ENCODE assay signal across 17 cellular contexts in the genomic region with DNA sequence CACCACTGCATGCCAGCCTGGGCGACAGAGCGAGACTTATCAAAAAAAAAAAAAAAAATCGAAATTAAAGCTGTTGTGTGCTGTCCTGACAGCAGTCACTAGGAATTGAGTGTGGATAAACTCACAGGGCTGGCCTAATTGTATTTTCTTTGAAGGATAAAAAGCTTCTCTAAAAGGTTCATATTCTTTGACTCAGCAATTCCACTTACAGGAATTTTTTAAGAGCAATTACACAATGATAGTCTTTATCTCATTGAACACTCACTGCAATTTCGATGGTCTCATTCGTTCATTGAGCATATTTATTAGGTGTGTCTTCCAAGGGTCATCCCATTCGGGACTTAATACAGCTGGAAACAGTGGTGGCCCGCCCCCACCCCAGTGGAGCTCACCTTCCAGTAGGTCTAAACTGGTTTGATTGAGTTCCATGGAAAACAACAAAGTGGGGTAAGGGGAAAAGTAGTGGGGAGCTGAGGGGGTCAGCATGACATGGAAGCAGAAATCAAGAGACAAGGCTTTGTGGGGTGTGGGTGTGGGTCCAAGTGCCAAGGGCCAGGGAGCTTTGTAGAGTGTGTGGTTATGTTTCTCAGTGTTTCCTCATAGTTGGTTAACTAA. TPM values are rescaled to one million over a fixed set of nuclear protein-coding genes. Genes with fewer than 3 reads are reported as not detected.
A peak's percentile ranks its signal among the peaks of the same experiment; 100 is the strongest.
DNase-seq lines count a peak whose midpoint lies in the region; ATAC-seq, FAIRE-seq and TF ChIP-seq lines count a peak whose summit lies in the region.
"Had no signal": no experiment of that assay in that cellular context is flagged by ENCODE, and none has a peak within 500 bp of the region (broad histone marks: within the 10 kb centered on the region; RNA-seq: fewer than 3 reads in every experiment).

No MANE protein-coding gene starts in this region.

- no peaks in the 10 kb centered on the region for H3K27me3 ChIP-seq in HepG2 (ENCODE audit: control insufficient read depth in 1 of 2, insufficient read depth in 2 of 2, low read length in 2 of 2)
- H3K27me3 ChIP-seq in stomach = no peaks in the 10 kb centered on the region
- no peaks in the 10 kb centered on the region for H3K27me3 ChIP-seq in SK-N-SH (ENCODE audit: insufficient read depth)
- H3K27me3 ChIP-seq: breast epithelium, right atrium auricular region had no signal

- H3K4me2 ChIP-seq in HepG2 (ENCODE audit: low read depth, low read length) = no peak overlapping the region
- no peak overlapping the region for H3K4me2 ChIP-seq in SK-N-SH

- POLR2A ChIA-PET in T-cell (lab: Charles Lee) (interaction anchor here (0.6 to 0.7 kb wide), 3 partner anchors 61 to 128 kb away, joined by 4 to 5 read pairs (median 5); partner anchors contain the start of gene ST6GALNAC4 (in 1 of the 2)), HepG2 (lab: Yijun Ruan, JAX) (interaction anchor here (0.8 to 2.0 kb wide), 10 partner anchors 8 to 105 kb away, joined by 3 to 6 read pairs (median 4); partner anchors contain the start of genes FPGS and PTRH1), SK-N-SH (lab: Yijun Ruan, JAX) (interaction anchor here (0.6 to 2.4 kb wide), 7 partner anchors 9 to 275 kb away, joined by 3 to 10 read pairs (median 4); partner anchors contain the start of gene NAIF1)

- TF ChIP-seq CTCF in HepG2 (CRISPR knock-in tag; IDR thresholded peaks at IDR 0.05) (no peak), stomach (IDR thresholded peaks at IDR 0.05) (no peak), SK-N-SH (IDR thresholded peaks at IDR 0.05) (no peak)

- H4K20me1 ChIP-seq in HepG2 (ENCODE audit: insufficient read depth, low read length) (peaks cover 10% of the 10 kb centered on the region), SK-N-SH (ENCODE audit: insufficient read depth) (peaks cover 62% of the 10 kb centered on the region)

- H3K27ac ChIP-seq in HepG2 (ENCODE audit: extremely low read length, insufficient read depth, low read length) (no peak overlapping the region), stomach (peak overlapping the region in 4 of 5 donors; percentile 61 to 82 (median 74)), SK-N-SH (ENCODE audit: low read depth in 2 of 2, low read length in 1 of 2) (no peak overlapping the region)

- H3K9ac ChIP-seq in HepG2 (ENCODE audit: insufficient read depth, low read depth, low read length) (no peak overlapping the region), SK-N-SH (no peak overlapping the region)

- H3K9me3 Mint-ChIP-seq in activated naive CD8-positive, alpha-beta T cell (ENCODE audit: low read depth) = no peaks in the 10 kb centered on the region
- H3K9me3 Mint-ChIP-seq in activated naive CD8-positive, alpha-beta T cell treated with anti-CD3 and anti-CD28 coated beads, Interleukin-2, amount 50 U/mL, for 24 hours = no peaks in the 10 kb centered on the region
- no peaks in the 10 kb centered on the region for H3K9me3 Mint-ChIP-seq in T-cell

- H3F3A ChIP-seq in SK-N-SH (replicated peaks; ENCODE audit: insufficient read depth) = peaks cover 43% of the 10 kb centered on the region

- TSS peak; percentile 23 for BruUV-seq in HepG2 (replicated peaks; lab: Mats Ljungman, UMichigan)

- intact Hi-C loops in HepG2 (cut with micrococcal nuclease; ENCODE audit: unreplicated experiment) = no loop called here
- intact Hi-C loops in stomach (cut with DNase I; ENCODE audit: low total_unique reads) = no loop called here

- H3K9me3 ChIP-seq in HepG2 (ENCODE audit: low read length) (no peaks in the 10 kb centered on the region), stomach (no peaks in the 10 kb centered on the region), SK-N-SH (no peaks in the 10 kb centered on the region)
- H3K9me3 ChIP-seq: breast epithelium, right atrium auricular region had no signal

- CTCF ChIA-PET in T-cell (lab: Charles Lee) (interaction anchor here (0.6 to 1.1 kb wide), 4 partner anchors 26 to 128 kb away, joined by 3 to 5 read pairs (median 4); partner anchors contain the start of gene TOR2A (in 1 of the 2)), HepG2 (lab: Yijun Ruan, JAX; ENCODE audit: low intra/inter-chr PET ratio, low total read pairs) (interaction anchor here (0.6 kb wide), 1 partner anchor 482 kb away, joined by 3 read pairs; no protein-coding TSS in a partner anchor), SK-N-SH (lab: Yijun Ruan, JAX) (interaction anchor here (0.9 to 2.4 kb wide), 8 partner anchors 10 to 202 kb away, joined by 3 to 26 read pairs (median 5); partner anchors contain the start of genes FPGS and TOR2A)

- TF ChIP-seq EP300 in HepG2 (IDR thresholded peaks at IDR 0.05; ENCODE audit: low read depth in 2 of 2, low read length in 2 of 2) (no peak), HepG2 (CRISPR knock-in tag; IDR thresholded peaks at IDR 0.05; ENCODE audit: borderline replicate concordance) (no peak), stomach (IDR thresholded peaks at IDR 0.05) (no peak), SK-N-SH (IDR thresholded peaks at IDR 0.05; ENCODE audit: borderline replicate concordance in 1 of 2, low read depth in 1 of 2, low read length in 1 of 2) (no peak)

- H3K27ac Mint-ChIP-seq in activated naive CD8-positive, alpha-beta T cell = peak overlapping the region; percentile 18
- H3K27ac Mint-ChIP-seq in activated naive CD8-positive, alpha-beta T cell treated with anti-CD3 and anti-CD28 coated beads, Interleukin-2, amount 50 U/mL, for 24 hours = no peak overlapping the region
- H3K27ac Mint-ChIP-seq in T-cell = peak overlapping the region; percentile 27 to 55

- no peaks in the 10 kb centered on the region for H3K27me3 Mint-ChIP-seq in activated naive CD8-positive, alpha-beta T cell
- no peaks in the 10 kb centered on the region for H3K27me3 Mint-ChIP-seq in activated naive CD8-positive, alpha-beta T cell treated with anti-CD3 and anti-CD28 coated beads, Interleukin-2, amount 50 U/mL, for 24 hours
- H3K27me3 Mint-ChIP-seq in T-cell = no peaks in the 10 kb centered on the region

- in situ Hi-C loops in HepG2 (cut with HindIII; ENCODE audit: extremely low pct_ligation_motif_present, low pct_unique_long_range_greater_than_20kb) = no loop called here

- no peaks in the 10 kb centered on the region for H3K9me2 ChIP-seq in SK-N-SH

- no peak overlapping the region for H3K4me3 Mint-ChIP-seq in activated naive CD8-positive, alpha-beta T cell
- H3K4me3 Mint-ChIP-seq in activated naive CD8-positive, alpha-beta T cell treated with anti-CD3 and anti-CD28 coated beads, Interleukin-2, amount 50 U/mL, for 24 hours = no peak overlapping the region
- H3K4me3 Mint-ChIP-seq in T-cell = no peak overlapping the region

- peaks cover 2% of the 10 kb centered on the region for H3K36me3 Mint-ChIP-seq in activated naive CD8-positive, alpha-beta T cell
- H3K36me3 Mint-ChIP-seq in activated naive CD8-positive, alpha-beta T cell treated with anti-CD3 and anti-CD28 coated beads, Interleukin-2, amount 50 U/mL, for 24 hours (ENCODE audit: low read depth) = peaks cover 42% of the 10 kb centered on the region
- peaks cover 21% of the 10 kb centered on the region for H3K36me3 Mint-ChIP-seq in T-cell

- ATAC-seq in activated naive CD8-positive, alpha-beta T cell treated with anti-CD3 and anti-CD28 coated beads, Interleukin-2, amount 50 U/mL, for 24 hours = no peak
- ATAC-seq in T-cell (replicated peaks in 1 of 4) (no peak), HepG2 (no peak), GM19397 (IDR thresholded peaks at IDR 0.05; ENCODE audit: unreplicated experiment) (no peak)

- peaks cover 6% of the 10 kb centered on the region for H3K79me2 ChIP-seq in HepG2 (ENCODE audit: insufficient read depth, low read length)
- H3K79me2 ChIP-seq in SK-N-SH (ENCODE audit: insufficient read depth) = peaks cover 42% of the 10 kb centered on the region

- peaks cover 44% of the 10 kb centered on the region for H3K4me1 Mint-ChIP-seq in activated naive CD8-positive, alpha-beta T cell (ENCODE audit: low read depth)
- peaks cover 53% of the 10 kb centered on the region for H3K4me1 Mint-ChIP-seq in activated naive CD8-positive, alpha-beta T cell treated with anti-CD3 and anti-CD28 coated beads, Interleukin-2, amount 50 U/mL, for 24 hours
- peaks cover 34 to 48% (median 42%) of the 10 kb centered on the region in 3 donors for H3K4me1 Mint-ChIP-seq in T-cell

- H3K4me3 ChIP-seq in HepG2 (replicated peaks in 1 of 3; ENCODE audit: insufficient read depth in 1 of 3, low read depth in 2 of 3, low read length in 3 of 3) (no peak overlapping the region), stomach (no peak overlapping the region), SK-N-SH (ENCODE audit: low read depth in 2 of 2, low read length in 1 of 2) (no peak overlapping the region)
- H3K4me3 ChIP-seq: breast epithelium, right atrium auricular region had no signal

- H3K36me3 ChIP-seq in HepG2 (replicated peaks in 1 of 2; ENCODE audit: control insufficient read depth in 1 of 2, insufficient read depth in 2 of 2, low read length in 2 of 2) (peaks cover 20 to 36% of the 10 kb centered on the region in 2 experiments), stomach (peaks cover 48 to 67% (median 52%) of the 10 kb centered on the region in 4 donors), SK-N-SH (replicated peaks in 1 of 2; ENCODE audit: control insufficient read depth in 1 of 2, insufficient read depth in 2 of 2, low read length in 1 of 2) (peaks cover 48 to 52% of the 10 kb centered on the region in 2 experiments)

- 85% methylated on average over 7 of the region's 7 CpGs for WGBS in HepG2 (ENCODE audit: low lambda C conversion rate)
- 73 to 85% (median 78%) methylated on average over 7 of the region's 7 CpGs for WGBS in stomach, 5 donors
- WGBS in SK-N-SH (ENCODE audit: low lambda C conversion rate) = 91% methylated on average over 7 of the region's 7 CpGs

- H2AFZ ChIP-seq in HepG2 (ENCODE audit: low read length) (no peak overlapping the region), SK-N-SH (ENCODE audit: low read depth) (no peak overlapping the region)

- no peak for DNase-seq in activated naive CD8-positive, alpha-beta T cell treated with anti-CD3 and anti-CD28 coated beads, Interleukin-2, amount 50 U/mL, for 24 hours
- no peak for DNase-seq in T-cell
- no peak for DNase-seq in HepG2 (ENCODE audit: low spot score)
- no peak for DNase-seq in stomach
- no peak for DNase-seq in retina
- no peak for DNase-seq in SK-N-SH
- DNase-seq: activated naive CD4-positive, alpha-beta T cell treated with Interleukin-2 at 50 U/mL for 16 hours; cortex of kidney; KG1; midbrain; NCI-H2081; Right ventricle myocardium superior; T-helper 2 cell had no signal

- peaks cover 43% of the 10 kb centered on the region for H3K4me1 ChIP-seq in HepG2 (ENCODE audit: insufficient read depth, low read length)
- peaks cover 34 to 89% (median 59%) of the 10 kb centered on the region in 4 donors for H3K4me1 ChIP-seq in stomach
- H3K4me1 ChIP-seq in SK-N-SH (ENCODE audit: control insufficient read depth in 1 of 2, insufficient read depth in 2 of 2, low read depth in 1 of 2, low read length in 1 of 2) = peaks cover under 1 to 10% of the 10 kb centered on the region in 2 experiments; a peak in 3 of 4 replicates

- no peak for TF ChIP-seq POLR2A in HepG2 (IDR thresholded peaks at IDR 0.05; ENCODE audit: insufficient read depth in 1 of 2, low read depth in 2 of 2, low read length in 2 of 2)
- TF ChIP-seq POLR2A in stomach (IDR thresholded peaks at IDR 0.05) = no peak

- no peak for FAIRE-seq in HepG2 (lab: Jason Lieb, UNC)

- TF ChIP-seq RAD21 in HepG2 (CRISPR knock-in tag; IDR thresholded peaks at IDR 0.05) = no peak
- no peak for TF ChIP-seq RAD21 in SK-N-SH (IDR thresholded peaks at IDR 0.05; ENCODE audit: low read length)

RNA-seq across cellular contexts. Expression of gene CDK9, which starts 6.7 kb away (rescaled TPM):
- total RNA-seq in T-cell = 100 to 1,000 TPM; 108 to 159 (median 147) TPM
- total RNA-seq in HepG2 (2016; rRNA removed; fragmentation: Illumina TruSeq; extraction: Trizol) = 16.8 TPM in 2 replicates
- 5.3 and 6.3 TPM in 2 replicates for total RNA-seq in HepG2 (2016; cell fraction: cytosol; rRNA removed; fragmentation: Illumina TruSeq; extraction: Trizol; ENCODE audit: low read depth)
- 14.3 and 15.5 TPM in 2 replicates for total RNA-seq in HepG2 (2016; cell fraction: insoluble cytoplasmic fraction; rRNA removed; fragmentation: Illumina TruSeq; extraction: Trizol)
- total RNA-seq in HepG2 (2016; cell fraction: membrane; rRNA removed; fragmentation: Illumina TruSeq; extraction: Trizol) = 13.1 and 13.7 TPM in 2 replicates
- total RNA-seq in HepG2 (2016; cell fraction: nucleus; rRNA removed; fragmentation: Illumina TruSeq; extraction: Trizol) = 13.7 and 14.2 TPM in 2 replicates
- polyA plus RNA-seq in HepG2 (2011; rRNA removed) = 21.5 and 26.1 TPM in 2 replicates
- 16.1 and 24.8 TPM in 2 replicates for polyA plus RNA-seq in HepG2 (2011; cell fraction: cytosol; rRNA removed)
- polyA plus RNA-seq in HepG2 (2011; cell fraction: nucleus; rRNA removed) = 85.3 and 97.2 TPM in 2 replicates
- polyA plus RNA-seq in HepG2 (2012) = 18.5 and 23.5 TPM in 2 replicates
- 7.2 and 7.8 TPM in 2 replicates for polyA plus RNA-seq in HepG2 (2016; cell fraction: cytosol; fragmentation: Illumina TruSeq; extraction: Trizol; ENCODE audit: low read depth)
- polyA plus RNA-seq in HepG2 (2016; cell fraction: insoluble cytoplasmic fraction; fragmentation: Illumina TruSeq; extraction: Trizol; ENCODE audit: low read depth) = 21.4 and 33.5 TPM in 2 replicates
- polyA plus RNA-seq in HepG2 (2016; cell fraction: membrane; fragmentation: Illumina TruSeq; extraction: Trizol; ENCODE audit: low read depth) = 10.9 and 12.8 TPM in 2 replicates
- 35.3 and 35.6 TPM in 2 replicates for polyA plus RNA-seq in HepG2 (2016; cell fraction: nucleus; fragmentation: Illumina TruSeq; extraction: Trizol; ENCODE audit: insufficient read depth, low read depth)
- 47.9 and 105 TPM in 2 replicates for polyA minus RNA-seq in HepG2 (2011; rRNA and poly(A)+ RNA removed; ENCODE audit: low replicate concordance)
- polyA minus RNA-seq in HepG2 (2011; cell fraction: cytosol; rRNA and poly(A)+ RNA removed) = 13.9 and 18.8 TPM in 2 replicates
- 27.6 and 29.4 TPM in 2 replicates for polyA minus RNA-seq in HepG2 (2011; cell fraction: nucleus; rRNA and poly(A)+ RNA removed)
- 100 to 1,000 TPM in 1 of 5 donors, 10 to 100 TPM in 4; 42.8 to 114 (median 92.7) TPM for total RNA-seq in stomach
- polyA plus RNA-seq in stomach = 10 to 100 TPM; 25.3 to 34.7 (median 34.4) TPM
- polyA plus RNA-seq in SK-N-SH (2012; rRNA removed) = 82.7 and 108 TPM in 2 replicates
- 55.0 and 77.8 TPM in 2 replicates for polyA plus RNA-seq in SK-N-SH (2012; cell fraction: cytosol; rRNA removed)
- 210 and 240 TPM in 2 replicates for polyA plus RNA-seq in SK-N-SH (2012; cell fraction: nucleus; rRNA removed)

RNA-seq across cellular contexts. Expression of gene FPGS, which starts 10.2 kb away (rescaled TPM):
- 100 to 1,000 TPM in 3 of 5 donors, 10 to 100 TPM in 2; 78.4 to 151 (median 139) TPM for total RNA-seq in T-cell
- 20.3 and 35.6 TPM in 2 replicates for total RNA-seq in HepG2 (2016; rRNA removed; fragmentation: Illumina TruSeq; extraction: Trizol)
- 7.4 and 10.3 TPM in 2 replicates for total RNA-seq in HepG2 (2016; cell fraction: cytosol; rRNA removed; fragmentation: Illumina TruSeq; extraction: Trizol; ENCODE audit: low read depth)
- total RNA-seq in HepG2 (2016; cell fraction: insoluble cytoplasmic fraction; rRNA removed; fragmentation: Illumina TruSeq; extraction: Trizol) = 18.5 and 37.2 TPM in 2 replicates
- 18.1 and 18.9 TPM in 2 replicates for total RNA-seq in HepG2 (2016; cell fraction: membrane; rRNA removed; fragmentation: Illumina TruSeq; extraction: Trizol)
- 26.8 and 31.7 TPM in 2 replicates for total RNA-seq in HepG2 (2016; cell fraction: nucleus; rRNA removed; fragmentation: Illumina TruSeq; extraction: Trizol)
- 36.8 and 41.3 TPM in 2 replicates for polyA plus RNA-seq in HepG2 (2011; rRNA removed)
- polyA plus RNA-seq in HepG2 (2011; cell fraction: cytosol; rRNA removed) = 20.2 and 34.2 TPM in 2 replicates
- 102 and 128 TPM in 2 replicates for polyA plus RNA-seq in HepG2 (2011; cell fraction: nucleus; rRNA removed)
- polyA plus RNA-seq in HepG2 (2012) = 16.9 and 23.2 TPM in 2 replicates
- polyA plus RNA-seq in HepG2 (2016; cell fraction: cytosol; fragmentation: Illumina TruSeq; extraction: Trizol; ENCODE audit: low read depth) = 8.3 and 9.4 TPM in 2 replicates
- polyA plus RNA-seq in HepG2 (2016; cell fraction: insoluble cytoplasmic fraction; fragmentation: Illumina TruSeq; extraction: Trizol; ENCODE audit: low read depth) = 21.4 and 32.6 TPM in 2 replicates
- 12.8 and 13.0 TPM in 2 replicates for polyA plus RNA-seq in HepG2 (2016; cell fraction: membrane; fragmentation: Illumina TruSeq; extraction: Trizol; ENCODE audit: low read depth)
- 68.3 and 83.1 TPM in 2 replicates for polyA plus RNA-seq in HepG2 (2016; cell fraction: nucleus; fragmentation: Illumina TruSeq; extraction: Trizol; ENCODE audit: insufficient read depth, low read depth)
- 71.8 and 195 TPM in 2 replicates for polyA minus RNA-seq in HepG2 (2011; rRNA and poly(A)+ RNA removed; ENCODE audit: low replicate concordance)
- 13.5 and 19.9 TPM in 2 replicates for polyA minus RNA-seq in HepG2 (2011; cell fraction: cytosol; rRNA and poly(A)+ RNA removed)
- polyA minus RNA-seq in HepG2 (2011; cell fraction: nucleus; rRNA and poly(A)+ RNA removed) = 25.4 and 26.6 TPM in 2 replicates
- 100 to 1,000 TPM in 2 of 5 donors, 10 to 100 TPM in 3; 67.0 to 235 (median 97.1) TPM for total RNA-seq in stomach
- polyA plus RNA-seq in stomach = 10 to 100 TPM; 29.1 to 42.7 (median 30.2) TPM
- polyA plus RNA-seq in SK-N-SH (2012; rRNA removed) = 82.3 and 82.7 TPM in 2 replicates
- polyA plus RNA-seq in SK-N-SH (2012; cell fraction: cytosol; rRNA removed) = 32.6 and 51.9 TPM in 2 replicates
- 183 and 238 TPM in 2 replicates for polyA plus RNA-seq in SK-N-SH (2012; cell fraction: nucleus; rRNA removed)

RNA-seq across cellular contexts. Expression of gene SH2D3C, which starts 14.1 kb away (rescaled TPM):
- total RNA-seq in T-cell = 10 to 100 TPM; 31.6 to 48.7 (median 47.7) TPM
- total RNA-seq in HepG2 (2016; rRNA removed; fragmentation: Illumina TruSeq; extraction: Trizol) = not detected in 2 replicates
- not detected in 2 replicates for total RNA-seq in HepG2 (2016; cell fraction: cytosol; rRNA removed; fragmentation: Illumina TruSeq; extraction: Trizol; ENCODE audit: low read depth)
- total RNA-seq in HepG2 (2016; cell fraction: insoluble cytoplasmic fraction; rRNA removed; fragmentation: Illumina TruSeq; extraction: Trizol) = not detected in 2 replicates
- total RNA-seq in HepG2 (2016; cell fraction: membrane; rRNA removed; fragmentation: Illumina TruSeq; extraction: Trizol) = not detected in 2 replicates
- total RNA-seq in HepG2 (2016; cell fraction: nucleus; rRNA removed; fragmentation: Illumina TruSeq; extraction: Trizol) = not detected in 2 replicates
- polyA plus RNA-seq in HepG2 (2011; rRNA removed) = not detected in 2 replicates
- polyA plus RNA-seq in HepG2 (2011; cell fraction: cytosol; rRNA removed) = 0.03 TPM in 1 of 2 replicates, not detected in the other
- polyA plus RNA-seq in HepG2 (2011; cell fraction: nucleus; rRNA removed) = not detected in 2 replicates
- polyA plus RNA-seq in HepG2 (2012) = 0.19 TPM in 1 of 2 replicates, not detected in the other
- not detected in 2 replicates for polyA plus RNA-seq in HepG2 (2016; cell fraction: cytosol; fragmentation: Illumina TruSeq; extraction: Trizol; ENCODE audit: low read depth)
- not detected in 2 replicates for polyA plus RNA-seq in HepG2 (2016; cell fraction: insoluble cytoplasmic fraction; fragmentation: Illumina TruSeq; extraction: Trizol; ENCODE audit: low read depth)
- polyA plus RNA-seq in HepG2 (2016; cell fraction: membrane; fragmentation: Illumina TruSeq; extraction: Trizol; ENCODE audit: low read depth) = not detected in 2 replicates
- not detected in 2 replicates for polyA plus RNA-seq in HepG2 (2016; cell fraction: nucleus; fragmentation: Illumina TruSeq; extraction: Trizol; ENCODE audit: insufficient read depth, low read depth)
- polyA minus RNA-seq in HepG2 (2011; rRNA and poly(A)+ RNA removed; ENCODE audit: low replicate concordance) = 0.20 and 0.84 TPM in 2 replicates
- not detected in 2 replicates for polyA minus RNA-seq in HepG2 (2011; cell fraction: cytosol; rRNA and poly(A)+ RNA removed)
- polyA minus RNA-seq in HepG2 (2011; cell fraction: nucleus; rRNA and poly(A)+ RNA removed) = not detected in 2 replicates
- 10 to 100 TPM in 1 of 5 donors, 1 to 10 TPM in 2, not detected in 2; 1.8 to 38.1 (median 5.1) TPM for total RNA-seq in stomach
- 1 to 10 TPM; 3.5 to 4.7 (median 4.3) TPM for polyA plus RNA-seq in stomach
- 0.15 and 0.52 TPM in 2 replicates for polyA plus RNA-seq in SK-N-SH (2012; rRNA removed)
- polyA plus RNA-seq in SK-N-SH (2012; cell fraction: cytosol; rRNA removed) = 0.14 and 0.34 TPM in 2 replicates
- 0.30 and 0.31 TPM in 2 replicates for polyA plus RNA-seq in SK-N-SH (2012; cell fraction: nucleus; rRNA removed)

RNA-seq across cellular contexts. Expression of gene TOR2A, which starts 57.4 kb away (rescaled TPM):
- total RNA-seq in T-cell (10 to 100 TPM in 3 of 5 donors, 1 to 10 TPM in 2; 7.7 to 18.4 (median 15.5) TPM), HepG2 (2016; rRNA removed; fragmentation: Illumina TruSeq; extraction: Trizol) (5.5 and 7.2 TPM in 2 replicates), stomach (10 to 100 TPM in 3 of 5 donors, 1 to 10 TPM in 2; 5.0 to 87.8 (median 14.6) TPM)
- 5.2 and 7.3 TPM in 2 replicates for total RNA-seq in HepG2 (2016; cell fraction: cytosol; rRNA removed; fragmentation: Illumina TruSeq; extraction: Trizol; ENCODE audit: low read depth)
- 4.5 and 7.9 TPM in 2 replicates for total RNA-seq in HepG2 (2016; cell fraction: insoluble cytoplasmic fraction; rRNA removed; fragmentation: Illumina TruSeq; extraction: Trizol)
- total RNA-seq in HepG2 (2016; cell fraction: membrane; rRNA removed; fragmentation: Illumina TruSeq; extraction: Trizol) = 7.9 and 11.8 TPM in 2 replicates
- 6.0 and 8.4 TPM in 2 replicates for total RNA-seq in HepG2 (2016; cell fraction: nucleus; rRNA removed; fragmentation: Illumina TruSeq; extraction: Trizol)
- polyA plus RNA-seq in HepG2 (2011; rRNA removed) (3.5 and 4.9 TPM in 2 replicates), stomach (10 to 100 TPM in 1 of 3 donors, 1 to 10 TPM in 2; 6.1 to 12.4 (median 9.7) TPM), SK-N-SH (2012; rRNA removed) (11.9 and 17.2 TPM in 2 replicates)
- 3.9 and 7.0 TPM in 2 replicates for polyA plus RNA-seq in HepG2 (2011; cell fraction: cytosol; rRNA removed)
- 10.9 and 13.2 TPM in 2 replicates for polyA plus RNA-seq in HepG2 (2011; cell fraction: nucleus; rRNA removed)
- polyA plus RNA-seq in HepG2 (2012) = 3.9 and 5.6 TPM in 2 replicates
- polyA plus RNA-seq in HepG2 (2016; cell fraction: cytosol; fragmentation: Illumina TruSeq; extraction: Trizol; ENCODE audit: low read depth) = 7.5 and 14.0 TPM in 2 replicates
- 8.1 and 8.2 TPM in 2 replicates for polyA plus RNA-seq in HepG2 (2016; cell fraction: insoluble cytoplasmic fraction; fragmentation: Illumina TruSeq; extraction: Trizol; ENCODE audit: low read depth)
- 13.5 and 15.3 TPM in 2 replicates for polyA plus RNA-seq in HepG2 (2016; cell fraction: membrane; fragmentation: Illumina TruSeq; extraction: Trizol; ENCODE audit: low read depth)
- polyA plus RNA-seq in HepG2 (2016; cell fraction: nucleus; fragmentation: Illumina TruSeq; extraction: Trizol; ENCODE audit: insufficient read depth, low read depth) = 15.9 and 17.9 TPM in 2 replicates
- polyA minus RNA-seq in HepG2 (2011; rRNA and poly(A)+ RNA removed; ENCODE audit: low replicate concordance) = 5.5 and 15.6 TPM in 2 replicates
- 3.2 and 3.6 TPM in 2 replicates for polyA minus RNA-seq in HepG2 (2011; cell fraction: cytosol; rRNA and poly(A)+ RNA removed)
- 2.4 and 3.0 TPM in 2 replicates for polyA minus RNA-seq in HepG2 (2011; cell fraction: nucleus; rRNA and poly(A)+ RNA removed)
- polyA plus RNA-seq in SK-N-SH (2012; cell fraction: cytosol; rRNA removed) = 6.0 and 11.0 TPM in 2 replicates
- 18.8 and 19.8 TPM in 2 replicates for polyA plus RNA-seq in SK-N-SH (2012; cell fraction: nucleus; rRNA removed)

Comparison
In these comparisons a context has a peak if more than half of its experiments do, and no peak if none do; other contexts are left out.
1. H3K27ac ChIP-seq: peak in stomach (4 of 5); none in HepG2 (single experiment) and SK-N-SH (0 of 2).